In the genomic region with DNA sequence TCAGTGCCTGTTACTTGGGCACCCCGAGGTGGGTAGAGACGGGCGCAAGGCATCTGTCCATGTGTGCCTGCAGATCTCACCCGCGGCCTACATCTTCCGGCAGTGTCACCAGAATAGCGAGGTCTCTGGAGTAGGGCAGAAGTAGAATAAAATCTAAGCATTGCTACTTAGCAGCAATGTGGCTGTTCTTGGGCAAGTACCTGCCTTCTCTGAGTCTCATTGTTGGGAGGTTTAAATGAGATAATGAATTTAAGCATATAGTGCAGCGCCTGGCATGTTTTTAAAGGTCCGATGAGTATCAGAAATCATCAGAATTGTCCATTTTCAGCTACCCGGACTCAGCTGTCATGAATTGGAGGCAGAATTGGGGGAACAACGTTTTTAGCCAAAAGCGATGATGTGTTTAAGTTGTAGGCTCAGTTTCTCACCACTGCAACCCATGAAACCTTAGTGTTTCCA, we compare ENCODE assay signal across 8 cellular contexts. TPM values are rescaled to one million over a fixed set of nuclear protein-coding genes. Genes with fewer than 3 reads are reported as not detected.
DNase-seq lines count a peak whose midpoint lies in the region; ATAC-seq and TF ChIP-seq lines count a peak whose summit lies in the region.

No MANE protein-coding gene starts in this region.

- TF ChIP-seq CTCF in fibroblast of pulmonary artery (IDR thresholded peaks at IDR 0.05; ENCODE audit: low read length, missing control alignments) (no peak), retinal pigment epithelial cell (conservative IDR thresholded peaks at IDR 0.05; ENCODE audit: low read depth, low read length) (no peak)

- H3K27ac Mint-ChIP-seq in T-helper 2 cell treated with Interferon-gamma antibody and Interleukin-4, amounts not matched to agents 5 μg/mL and 100 μg/mL, for 36 hours: peak overlapping the region; percentile 93

- H3K4me1 Mint-ChIP-seq in T-helper 2 cell treated with Interferon-gamma antibody and Interleukin-4, amounts not matched to agents 5 μg/mL and 100 μg/mL, for 36 hours (ENCODE audit: low read depth): peaks cover 15% of the 10 kb centered on the region

- peak overlapping the region; percentile 95 for H3K4me3 Mint-ChIP-seq in T-helper 2 cell treated with Interferon-gamma antibody and Interleukin-4, amounts not matched to agents 5 μg/mL and 100 μg/mL, for 36 hours

- no peaks in the 10 kb centered on the region for H3K27me3 ChIP-seq in SJSA1 (replicated peaks)

- H3K9me3 Mint-ChIP-seq in T-helper 2 cell treated with Interferon-gamma antibody and Interleukin-4, amounts not matched to agents 5 μg/mL and 100 μg/mL, for 36 hours: no peaks in the 10 kb centered on the region

- peaks cover 13% of the 10 kb centered on the region for H3K4me1 ChIP-seq in SJSA1 (replicated peaks)

- no peaks in the 10 kb centered on the region for H3K27me3 Mint-ChIP-seq in T-helper 2 cell treated with Interferon-gamma antibody and Interleukin-4, amounts not matched to agents 5 μg/mL and 100 μg/mL, for 36 hours (ENCODE audit: low read depth)

- H3K4me3 ChIP-seq in SJSA1 (peak overlapping the region; percentile 69), fibroblast of pulmonary artery (replicated peaks; ENCODE audit: low read depth, low read length) (peak overlapping the region; percentile 94), retinal pigment epithelial cell (ENCODE audit: low read length) (peak overlapping the region; percentile 92)

- H3K9me3 ChIP-seq in SJSA1 (replicated peaks): no peaks in the 10 kb centered on the region

- H3K27ac ChIP-seq in SJSA1: peak overlapping the region; percentile 31; the same call in 1 of the 2 replicates

- H3K36me3 ChIP-seq in SJSA1: peaks cover 16% of the 10 kb centered on the region

- H3K36me3 Mint-ChIP-seq in T-helper 2 cell treated with Interferon-gamma antibody and Interleukin-4, amounts not matched to agents 5 μg/mL and 100 μg/mL, for 36 hours (ENCODE audit: low read depth): peaks cover 8% of the 10 kb centered on the region

- no peak for DNase-seq in T-helper 2 cell treated with Interferon-gamma antibody and Interleukin-4, amounts not matched to agents 5 μg/mL and 100 μg/mL, for 36 hours (ENCODE audit: low spot score)
- DNase-seq in T-helper 2 cell (no peak), SJSA1 (ENCODE audit: low read depth in 1 of 2, low spot score in 2 of 2) (peak in 1 of 2 experiments; percentile 11), fibroblast of pulmonary artery (ENCODE audit: low read depth) (no peak), retinal pigment epithelial cell (ENCODE audit: low read depth) (peak; percentile 9)

- ATAC-seq in HG03196 (IDR thresholded peaks at IDR 0.05; ENCODE audit: unreplicated experiment) (no peak), HG02623 (IDR thresholded peaks at IDR 0.05; ENCODE audit: unreplicated experiment) (no peak), HG03175 (IDR thresholded peaks at IDR 0.05; ENCODE audit: unreplicated experiment) (no peak)

RNA-seq across cellular contexts. Expression of gene ABCC10, which starts 0.8 kb away (rescaled TPM):
- total RNA-seq in SJSA1 (2014; rRNA removed; shearing (Covaris generic)): 10.9 and 11.3 TPM in 2 replicates

RNA-seq across cellular contexts. Expression of gene DLK2, which starts 27.2 kb away (rescaled TPM):
- 0.16 TPM in 1 of 2 replicates, not detected in the other for total RNA-seq in SJSA1 (2014; rRNA removed; shearing (Covaris generic))

RNA-seq across cellular contexts. Expression of gene TJAP1, which starts 49.2 kb away (rescaled TPM):
- total RNA-seq in SJSA1 (2014; rRNA removed; shearing (Covaris generic)): 18.5 and 24.8 TPM in 2 replicates

RNA-seq across cellular contexts. Expression of gene ZNF318, which starts 58.7 kb away (rescaled TPM):
- 8.0 and 12.2 TPM in 2 replicates for total RNA-seq in SJSA1 (2014; rRNA removed; shearing (Covaris generic))
